9 cellular contexts compared by ENCODE assay signal in the genomic region with DNA sequence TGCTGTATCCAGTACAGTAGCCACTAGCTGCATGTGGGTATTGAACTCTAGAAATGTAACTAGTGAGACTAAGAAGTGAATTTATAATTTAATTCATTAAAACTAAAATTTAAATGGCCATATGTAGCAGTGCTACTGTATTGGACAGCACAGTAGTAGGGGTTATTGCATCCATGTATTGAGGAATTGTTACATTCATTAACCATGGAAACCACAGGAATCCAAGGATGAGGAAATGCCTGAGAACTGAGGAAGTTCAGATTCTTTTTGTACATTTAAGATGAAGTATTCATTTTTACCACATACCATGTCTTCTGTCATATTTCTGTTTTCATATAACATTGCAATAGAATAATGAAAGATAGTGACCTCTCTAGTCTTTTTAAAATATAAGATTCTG. TPM values are rescaled to one million over a fixed set of nuclear protein-coding genes. Genes with fewer than 3 reads are reported as not detected.
DNase-seq lines count a peak whose midpoint lies in the region; ATAC-seq and TF ChIP-seq lines count a peak whose summit lies in the region.
"Had no signal": no experiment of that assay in that cellular context is flagged by ENCODE, and none has a peak within 500 bp of the region (broad histone marks: within the 10 kb centered on the region; RNA-seq: fewer than 3 reads in every experiment).

No MANE protein-coding gene starts in this region.

- H3K9ac ChIP-seq in iPS-18a (ENCODE audit: low read length) = peak overlapping the region; percentile 100

- peaks cover 52% of the 10 kb centered on the region for H3K4me1 Mint-ChIP-seq in activated CD4-positive, alpha-beta memory T cell treated with anti-CD3 and anti-CD28 coated beads, Interleukin-2, amount 10 ng/mL, durations not matched to agents 7 days and 5 days

- peaks cover 11 to 34% of the 10 kb centered on the region in 2 experiments for H3K36me3 ChIP-seq in HEK293 (ENCODE audit: control insufficient read depth in 2 of 2, insufficient read depth in 1 of 2, low read length in 2 of 2)
- peaks cover 17% of the 10 kb centered on the region for H3K36me3 ChIP-seq in iPS-18a (ENCODE audit: control insufficient read depth, low read depth, low read length)
- H3K36me3 ChIP-seq in tibial nerve = peaks cover 0 to 28% (median 0%) of the 10 kb centered on the region in 3 donors
- H3K36me3 ChIP-seq in body of pancreas (replicated peaks in 1 of 2; ENCODE audit: insufficient read depth in 1 of 2, low read depth in 2 of 2) = peaks cover 0 to 2% of the 10 kb centered on the region in 2 donors

- ATAC-seq in GM19455 (IDR thresholded peaks at IDR 0.05; ENCODE audit: unreplicated experiment) = no peak
- ATAC-seq in body of pancreas = no peak

- intact Hi-C loops in body of pancreas (cut with DNase I) = no loop called here

- peak overlapping the region; percentile 73 for H3K4me3 ChIP-seq in HEK293 (ENCODE audit: low read depth, low read length)
- peak overlapping the region; percentile 100 for H3K4me3 ChIP-seq in iPS-18a (ENCODE audit: low read length)
- no peak overlapping the region for H3K4me3 ChIP-seq in tibial nerve
- H3K4me3 ChIP-seq in body of pancreas = no peak overlapping the region

- peaks cover 2% of the 10 kb centered on the region for H3K9me3 Mint-ChIP-seq in activated CD4-positive, alpha-beta memory T cell treated with anti-CD3 and anti-CD28 coated beads, Interleukin-2, amount 10 ng/mL, durations not matched to agents 7 days and 5 days

- H3K27me3 ChIP-seq in iPS-18a (ENCODE audit: control insufficient read depth, insufficient read depth, low read length) (no peaks in the 10 kb centered on the region), tibial nerve (no peaks in the 10 kb centered on the region), body of pancreas (no peaks in the 10 kb centered on the region)

- POLR2A ChIA-PET in HEK293 (lab: Yijun Ruan, JAX) = no interaction called here
- POLR2A ChIA-PET in activated CD4-positive, alpha-beta memory T cell treated with anti-CD3 and anti-CD28 coated beads, Interleukin-2, amount 10 ng/mL, durations not matched to agents 7 days and 5 days (lab: Charles Lee) = interaction anchor here (0.7 to 4.6 kb wide), 3 partner anchors 89 to 264 kb away, joined by 3 to 51 read pairs (median 47); a partner anchor contains a TSS

- no peaks in the 10 kb centered on the region for H3K27me3 Mint-ChIP-seq in activated CD4-positive, alpha-beta memory T cell treated with anti-CD3 and anti-CD28 coated beads, Interleukin-2, amount 10 ng/mL, durations not matched to agents 7 days and 5 days

- H3K9me3 ChIP-seq in HEK293 (ENCODE audit: control insufficient read depth, insufficient read depth, low read depth, low read length) (no peaks in the 10 kb centered on the region), iPS-18a (ENCODE audit: control insufficient read depth, low read depth, low read length) (peaks cover 6% of the 10 kb centered on the region), tibial nerve (peaks cover 0 to 4% (median 0%) of the 10 kb centered on the region in 4 donors), body of pancreas (no peaks in the 10 kb centered on the region)

- H3K4me3 Mint-ChIP-seq in activated CD4-positive, alpha-beta memory T cell treated with anti-CD3 and anti-CD28 coated beads, Interleukin-2, amount 10 ng/mL, durations not matched to agents 7 days and 5 days = peak overlapping the region; percentile 100

- in situ Hi-C loops in ACHN (cut with HindIII; ENCODE audit: low pct_ligation_motif_present, low pct_unique_long_range_greater_than_20kb, low sequenced_read_pairs) = no loop called here

- DNase-seq in ACHN (peak; percentile 86), tibial nerve (ENCODE audit: low spot score in 2 of 2) (no peak), body of pancreas (no peak)
- no peak for DNase-seq in activated CD4-positive, alpha-beta memory T cell treated with anti-CD3 and anti-CD28 coated beads, Interleukin-2, amount 10 ng/mL, durations not matched to agents 7 days and 5 days
- no peak for DNase-seq in activated effector memory CD4-positive, alpha-beta T cell treated with anti-CD3 and anti-CD28 coated beads, Interleukin-2, amount 50 U/mL, for 16 hours
- DNase-seq: NCI-H2171 treated with DMSO at 0.1 percent for 48 hours had no signal

- H3K4me1 ChIP-seq in HEK293 (ENCODE audit: control insufficient read depth, insufficient read depth, low read length) (peaks cover 6% of the 10 kb centered on the region), iPS-18a (ENCODE audit: control insufficient read depth, low read depth, low read length) (peaks cover 11% of the 10 kb centered on the region), tibial nerve (peaks cover 0 to 38% (median 15%) of the 10 kb centered on the region in 4 donors), body of pancreas (peaks cover 25% of the 10 kb centered on the region)

- TF ChIP-seq POLR2A in tibial nerve (IDR thresholded peaks at IDR 0.05) = no peak
- no peak for TF ChIP-seq POLR2A in body of pancreas (IDR thresholded peaks at IDR 0.05)

- H3K27ac Mint-ChIP-seq in activated CD4-positive, alpha-beta memory T cell treated with anti-CD3 and anti-CD28 coated beads, Interleukin-2, amount 10 ng/mL, durations not matched to agents 7 days and 5 days = peak overlapping the region; percentile 31

- H3K27ac ChIP-seq in HEK293 (ENCODE audit: extremely low read depth, low read depth, low read length) (no peak overlapping the region), iPS-18a (ENCODE audit: low read length) (no peak overlapping the region), tibial nerve (no peak overlapping the region), body of pancreas (no peak overlapping the region)

- TF ChIP-seq CTCF in HEK293 (tag by site-specific recombination; IDR thresholded peaks at IDR 0.05) = no peak
- TF ChIP-seq CTCF in tibial nerve (IDR thresholded peaks at IDR 0.05) = no peak
- TF ChIP-seq CTCF in body of pancreas (IDR thresholded peaks at IDR 0.05) = no peak

- no peak for TF ChIP-seq EP300 in tibial nerve (IDR thresholded peaks at IDR 0.05)

- CTCF ChIA-PET in HEK293 (lab: Yijun Ruan, JAX) = no interaction called here
- CTCF ChIA-PET in activated CD4-positive, alpha-beta memory T cell treated with anti-CD3 and anti-CD28 coated beads, Interleukin-2, amount 10 ng/mL, durations not matched to agents 7 days and 5 days (lab: Charles Lee) = interaction anchor here (0.9 to 3.9 kb wide), 4 partner anchors 61 to 264 kb away, joined by 3 to 27 read pairs (median 11); a partner anchor contains a TSS

- H3K36me3 Mint-ChIP-seq in activated CD4-positive, alpha-beta memory T cell treated with anti-CD3 and anti-CD28 coated beads, Interleukin-2, amount 10 ng/mL, durations not matched to agents 7 days and 5 days (ENCODE audit: low read depth) = peaks cover 45% of the 10 kb centered on the region

TF ChIP-seq in HEK293, 187 proteins besides CTCF, POLR2A, EP300 and RAD21:
- no peak for TF ChIP-seq ZNF16 (tag by site-specific recombination; IDR thresholded peaks at IDR 0.05; ENCODE audit: low read depth)
- TF ChIP-seq, protein P1, sequence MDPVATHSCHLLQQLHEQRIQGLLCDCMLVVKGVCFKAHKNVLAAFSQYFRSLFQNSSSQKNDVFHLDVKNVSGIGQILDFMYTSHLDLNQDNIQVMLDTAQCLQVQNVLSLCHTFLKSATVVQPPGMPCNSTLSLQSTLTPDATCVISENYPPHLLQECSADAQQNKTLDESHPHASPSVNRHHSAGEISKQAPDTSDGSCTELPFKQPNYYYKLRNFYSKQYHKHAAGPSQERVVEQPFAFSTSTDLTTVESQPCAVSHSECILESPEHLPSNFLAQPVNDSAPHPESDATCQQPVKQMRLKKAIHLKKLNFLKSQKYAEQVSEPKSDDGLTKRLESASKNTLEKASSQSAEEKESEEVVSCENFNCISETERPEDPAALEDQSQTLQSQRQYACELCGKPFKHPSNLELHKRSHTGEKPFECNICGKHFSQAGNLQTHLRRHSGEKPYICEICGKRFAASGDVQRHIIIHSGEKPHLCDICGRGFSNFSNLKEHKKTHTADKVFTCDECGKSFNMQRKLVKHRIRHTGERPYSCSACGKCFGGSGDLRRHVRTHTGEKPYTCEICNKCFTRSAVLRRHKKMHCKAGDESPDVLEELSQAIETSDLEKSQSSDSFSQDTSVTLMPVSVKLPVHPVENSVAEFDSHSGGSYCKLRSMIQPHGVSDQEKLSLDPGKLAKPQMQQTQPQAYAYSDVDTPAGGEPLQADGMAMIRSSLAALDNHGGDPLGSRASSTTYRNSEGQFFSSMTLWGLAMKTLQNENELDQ (tag by site-specific recombination; IDR thresholded peaks at IDR 0.05; ENCODE audit: low read depth) = no peak
- TF ChIP-seq, protein P2, sequence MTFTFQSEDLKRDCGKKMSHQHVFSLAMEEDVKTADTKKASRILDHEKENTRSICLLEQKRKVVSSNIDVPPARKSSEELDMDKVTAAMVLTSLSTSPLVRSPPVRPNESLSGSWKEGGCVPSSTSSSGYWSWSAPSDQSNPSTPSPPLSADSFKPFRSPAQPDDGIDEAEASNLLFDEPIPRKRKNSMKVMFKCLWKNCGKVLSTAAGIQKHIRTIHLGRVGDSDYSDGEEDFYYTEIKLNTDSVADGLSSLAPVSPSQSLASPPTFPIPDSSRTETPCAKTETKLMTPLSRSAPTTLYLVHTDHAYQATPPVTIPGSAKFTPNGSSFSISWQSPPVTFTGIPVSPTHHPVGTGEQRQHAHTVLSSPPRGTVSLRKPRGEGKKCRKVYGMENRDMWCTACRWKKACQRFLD (tag by site-specific recombination; IDR thresholded peaks at IDR 0.05) = no peak
- no peak for TF ChIP-seq ZNF792 (tag by site-specific recombination; IDR thresholded peaks at IDR 0.05)
- TF ChIP-seq ZFP69B (tag by site-specific recombination; IDR thresholded peaks at IDR 0.05) = no peak
- TF ChIP-seq ZNF555 (tag by site-specific recombination; conservative IDR thresholded peaks at IDR 0.05) = no peak
- TF ChIP-seq ZNF701 (tag by site-specific recombination; IDR thresholded peaks at IDR 0.05) = no peak
- TF ChIP-seq ZNF10 (tag by site-specific recombination; IDR thresholded peaks at IDR 0.05) = no peak
- no peak for TF ChIP-seq SP2 (tag by site-specific recombination; IDR thresholded peaks at IDR 0.05)
- no peak for TF ChIP-seq ZBTB48 (tag by site-specific recombination; IDR thresholded peaks at IDR 0.05)
- no peak for TF ChIP-seq KLF8 (tag by site-specific recombination; IDR thresholded peaks at IDR 0.05)

RNA-seq across cellular contexts. Expression of a gene that starts 2.6 kb away (rescaled TPM):
- 10 to 100 TPM; 55.5 to 56.6 TPM for total RNA-seq in activated CD4-positive, alpha-beta memory T cell treated with anti-CD3 and anti-CD28 coated beads, Interleukin-2, amount 10 ng/mL, durations not matched to agents 7 days and 5 days
- total RNA-seq in tibial nerve (10 to 100 TPM; 13.3 to 21.4 (median 17.8) TPM), body of pancreas (10 to 100 TPM; 13.5 to 13.7 TPM)

Comparison
In these comparisons a context has a peak if more than half of its experiments do, and no peak if none do; other contexts are left out.
1. H3K4me3 ChIP-seq: peak in HEK293 (single experiment) and iPS-18a (single experiment); none in tibial nerve (0 of 4) and body of pancreas (0 of 2).